In genomic region chr2:74414913-74415761, GRCh38 we compare ENCODE assay signal across 8 cellular contexts. TPM values are rescaled to one million over a fixed set of nuclear protein-coding genes. Genes with fewer than 3 reads are reported as not detected.
DNase-seq lines count a peak whose midpoint lies in the region; ATAC-seq, FAIRE-seq and TF ChIP-seq lines count a peak whose summit lies in the region.

No MANE protein-coding gene starts in this region.

- peak; percentile 61 for ATAC-seq in HG03097 (IDR thresholded peaks at IDR 0.05; ENCODE audit: low FRiP score, unreplicated experiment)
- ATAC-seq in HepG2: no peak

- TF ChIP-seq POLR2A in HepG2 (IDR thresholded peaks at IDR 0.05; ENCODE audit: insufficient read depth in 1 of 2, low read depth in 2 of 2, low read length in 2 of 2) (no peak), thyroid gland (IDR thresholded peaks at IDR 0.05) (no peak)

- no peaks in the 10 kb centered on the region for H3K79me2 ChIP-seq in HepG2 (ENCODE audit: insufficient read depth, low read length)

- CTCF ChIA-PET in HepG2 (lab: Yijun Ruan, JAX; ENCODE audit: low intra/inter-chr PET ratio, low total read pairs): no interaction called here

- TF ChIP-seq CTCF in HepG2 (CRISPR knock-in tag; IDR thresholded peaks at IDR 0.05) (no peak), thyroid gland (IDR thresholded peaks at IDR 0.05) (peak in 5 of 6 experiments; percentile 16 to 39 (median 29))

- no peak overlapping the region for H3K9ac ChIP-seq in HepG2 (ENCODE audit: insufficient read depth, low read depth, low read length)

- H3K9me3 ChIP-seq in HepG2 (ENCODE audit: low read length) (no peaks in the 10 kb centered on the region), thyroid gland (no peaks in the 10 kb centered on the region)

- no peak overlapping the region for H2AFZ ChIP-seq in HepG2 (ENCODE audit: low read length)

- H3K4me1 ChIP-seq in HepG2 (ENCODE audit: insufficient read depth, low read length) (peaks cover 29% of the 10 kb centered on the region), thyroid gland (peaks cover 17 to 20% of the 10 kb centered on the region in 2 donors)

- H3K27me3 ChIP-seq in HepG2 (ENCODE audit: control insufficient read depth in 1 of 2, insufficient read depth in 2 of 2, low read length in 2 of 2) (peaks cover 0 to 7% of the 10 kb centered on the region in 2 experiments; a peak in 3 of 5 replicates), thyroid gland (no peaks in the 10 kb centered on the region)

- BruUV-seq in HepG2 (replicated peaks; lab: Mats Ljungman, UMichigan): no TSS peak

- H3K36me3 ChIP-seq in HepG2 (replicated peaks in 1 of 2; ENCODE audit: control insufficient read depth in 1 of 2, insufficient read depth in 2 of 2, low read length in 2 of 2) (no peaks in the 10 kb centered on the region), thyroid gland (no peaks in the 10 kb centered on the region)

- WGBS in HepG2 (ENCODE audit: low lambda C conversion rate): 84% methylated on average over 47 of the region's 62 CpGs
- WGBS in thyroid gland, 2 donors: 7 to 24% methylated on average over 8 to 27 of the region's 62 CpGs

- peak overlapping the region; percentile 36 for H3K27ac ChIP-seq in caudate nucleus (ENCODE audit: low read depth, low read length)
- no peak overlapping the region for H3K27ac ChIP-seq in HepG2 (ENCODE audit: extremely low read length, insufficient read depth, low read length)
- H3K27ac ChIP-seq in thyroid gland: no peak overlapping the region

- TF ChIP-seq EP300 in HepG2 (IDR thresholded peaks at IDR 0.05; ENCODE audit: low read depth in 2 of 2, low read length in 2 of 2) (no peak), HepG2 (CRISPR knock-in tag; IDR thresholded peaks at IDR 0.05; ENCODE audit: borderline replicate concordance) (no peak)

- no peak overlapping the region for H3K4me2 ChIP-seq in HepG2 (ENCODE audit: low read depth, low read length)

- POLR2A ChIA-PET in HepG2 (lab: Yijun Ruan, JAX): no interaction called here

- no peak for FAIRE-seq in HepG2 (lab: Jason Lieb, UNC)

- no peaks in the 10 kb centered on the region for H4K20me1 ChIP-seq in HepG2 (ENCODE audit: insufficient read depth, low read length)

- TF ChIP-seq RAD21 in HepG2 (CRISPR knock-in tag; IDR thresholded peaks at IDR 0.05): no peak

- intact Hi-C loops in HepG2 (cut with micrococcal nuclease; ENCODE audit: unreplicated experiment) (no loop called here), thyroid gland (cut with DNase I) (no loop called here)

- H3K4me3 ChIP-seq in HepG2 (replicated peaks in 1 of 3; ENCODE audit: insufficient read depth in 1 of 3, low read depth in 2 of 3, low read length in 3 of 3) (no peak overlapping the region), thyroid gland (replicated peaks in 1 of 3) (peak overlapping the region; percentile 1 to 39 (median 29))

- DNase-seq in EL (peak; percentile 32), caudate nucleus (lab: John Stamatoyannopoulos, UW) (peak in 38 of 61 donors; percentile 21 to 63 (median 41)), HepG2 (ENCODE audit: low spot score) (no peak), thyroid gland (peak; percentile 49 to 55), D341Med (ENCODE audit: low spot score) (no peak), ecto neural progenitor cell (ENCODE audit: low spot score) (no peak), NCI-H1436 (lab: John Stamatoyannopoulos, UW) (no peak)

- in situ Hi-C loops in HepG2 (cut with HindIII; ENCODE audit: extremely low pct_ligation_motif_present, low pct_unique_long_range_greater_than_20kb): no loop called here

RNA-seq across cellular contexts. Expression of gene C2orf81, which starts 6.3 kb away (rescaled TPM):
- total RNA-seq in HepG2 (2016; rRNA removed; fragmentation: Illumina TruSeq; extraction: Trizol) (0.13 and 0.15 TPM in 2 replicates), thyroid gland (1 to 10 TPM; 2.3 to 3.4 (median 3.1) TPM)
- not detected in 2 replicates for total RNA-seq in HepG2 (2016; cell fraction: cytosol; rRNA removed; fragmentation: Illumina TruSeq; extraction: Trizol; ENCODE audit: low read depth)
- total RNA-seq in HepG2 (2016; cell fraction: insoluble cytoplasmic fraction; rRNA removed; fragmentation: Illumina TruSeq; extraction: Trizol): 0.09 TPM in 1 of 2 replicates, not detected in the other
- not detected in 2 replicates for total RNA-seq in HepG2 (2016; cell fraction: membrane; rRNA removed; fragmentation: Illumina TruSeq; extraction: Trizol)
- 0.16 TPM in 1 of 2 replicates, not detected in the other for total RNA-seq in HepG2 (2016; cell fraction: nucleus; rRNA removed; fragmentation: Illumina TruSeq; extraction: Trizol)
- 0.05 and 0.17 TPM in 2 replicates for polyA plus RNA-seq in HepG2 (2011; rRNA removed)
- 0.12 and 0.13 TPM in 2 replicates for polyA plus RNA-seq in HepG2 (2011; cell fraction: cytosol; rRNA removed)
- polyA plus RNA-seq in HepG2 (2011; cell fraction: nucleus; rRNA removed): 0.21 TPM in 2 replicates
- 0.13 TPM in 1 of 2 replicates, not detected in the other for polyA plus RNA-seq in HepG2 (2012)
- not detected in 2 replicates for polyA plus RNA-seq in HepG2 (2016; cell fraction: cytosol; fragmentation: Illumina TruSeq; extraction: Trizol; ENCODE audit: low read depth)
- polyA plus RNA-seq in HepG2 (2016; cell fraction: insoluble cytoplasmic fraction; fragmentation: Illumina TruSeq; extraction: Trizol; ENCODE audit: low read depth): 0.16 TPM in 1 of 2 replicates, not detected in the other
- polyA plus RNA-seq in HepG2 (2016; cell fraction: membrane; fragmentation: Illumina TruSeq; extraction: Trizol; ENCODE audit: low read depth): 0.24 and 0.29 TPM in 2 replicates
- 0.35 TPM in 1 of 2 replicates, not detected in the other for polyA plus RNA-seq in HepG2 (2016; cell fraction: nucleus; fragmentation: Illumina TruSeq; extraction: Trizol; ENCODE audit: insufficient read depth, low read depth)
- polyA minus RNA-seq in HepG2 (2011; rRNA and poly(A)+ RNA removed; ENCODE audit: low replicate concordance): 0.49 and 0.58 TPM in 2 replicates
- not detected in 2 replicates for polyA minus RNA-seq in HepG2 (2011; cell fraction: cytosol; rRNA and poly(A)+ RNA removed)
- not detected in 2 replicates for polyA minus RNA-seq in HepG2 (2011; cell fraction: nucleus; rRNA and poly(A)+ RNA removed)

RNA-seq across cellular contexts. Expression of gene WDR54, which starts 6.4 kb away (rescaled TPM):
- 1.3 and 2.0 TPM in 2 replicates for total RNA-seq in HepG2 (2016; rRNA removed; fragmentation: Illumina TruSeq; extraction: Trizol)
- 1.5 TPM in 2 replicates for total RNA-seq in HepG2 (2016; cell fraction: cytosol; rRNA removed; fragmentation: Illumina TruSeq; extraction: Trizol; ENCODE audit: low read depth)
- 1.4 and 1.6 TPM in 2 replicates for total RNA-seq in HepG2 (2016; cell fraction: insoluble cytoplasmic fraction; rRNA removed; fragmentation: Illumina TruSeq; extraction: Trizol)
- 1.1 and 1.4 TPM in 2 replicates for total RNA-seq in HepG2 (2016; cell fraction: membrane; rRNA removed; fragmentation: Illumina TruSeq; extraction: Trizol)
- total RNA-seq in HepG2 (2016; cell fraction: nucleus; rRNA removed; fragmentation: Illumina TruSeq; extraction: Trizol): 0.66 and 2.7 TPM in 2 replicates
- 12.4 and 17.3 TPM in 2 replicates for polyA plus RNA-seq in HepG2 (2011; rRNA removed)
- polyA plus RNA-seq in HepG2 (2011; cell fraction: cytosol; rRNA removed): 12.3 and 28.2 TPM in 2 replicates
- 15.9 and 19.2 TPM in 2 replicates for polyA plus RNA-seq in HepG2 (2011; cell fraction: nucleus; rRNA removed)
- 12.9 and 25.5 TPM in 2 replicates for polyA plus RNA-seq in HepG2 (2012)
- 1.2 and 1.3 TPM in 2 replicates for polyA plus RNA-seq in HepG2 (2016; cell fraction: cytosol; fragmentation: Illumina TruSeq; extraction: Trizol; ENCODE audit: low read depth)
- polyA plus RNA-seq in HepG2 (2016; cell fraction: insoluble cytoplasmic fraction; fragmentation: Illumina TruSeq; extraction: Trizol; ENCODE audit: low read depth): 1.2 TPM in 2 replicates
- 0.55 and 1.1 TPM in 2 replicates for polyA plus RNA-seq in HepG2 (2016; cell fraction: membrane; fragmentation: Illumina TruSeq; extraction: Trizol; ENCODE audit: low read depth)
- polyA plus RNA-seq in HepG2 (2016; cell fraction: nucleus; fragmentation: Illumina TruSeq; extraction: Trizol; ENCODE audit: insufficient read depth, low read depth): 1.7 and 1.8 TPM in 2 replicates
- 40.5 and 150 TPM in 2 replicates for polyA minus RNA-seq in HepG2 (2011; rRNA and poly(A)+ RNA removed; ENCODE audit: low replicate concordance)
- 4.6 and 10.5 TPM in 2 replicates for polyA minus RNA-seq in HepG2 (2011; cell fraction: cytosol; rRNA and poly(A)+ RNA removed)
- polyA minus RNA-seq in HepG2 (2011; cell fraction: nucleus; rRNA and poly(A)+ RNA removed): 2.7 and 4.5 TPM in 2 replicates
- 10 to 100 TPM in 3 of 4 donors, 1 to 10 TPM in 1; 6.5 to 19.3 (median 13.6) TPM for total RNA-seq in thyroid gland

RNA-seq across cellular contexts. Expression of gene RTKN, which starts 26.6 kb away (rescaled TPM):
- total RNA-seq in HepG2 (2016; rRNA removed; fragmentation: Illumina TruSeq; extraction: Trizol) (107 and 159 TPM in 2 replicates), thyroid gland (10 to 100 TPM; 24.5 to 41.9 (median 35.6) TPM)
- total RNA-seq in HepG2 (2016; cell fraction: cytosol; rRNA removed; fragmentation: Illumina TruSeq; extraction: Trizol; ENCODE audit: low read depth): 32.3 and 32.8 TPM in 2 replicates
- 92.8 and 167 TPM in 2 replicates for total RNA-seq in HepG2 (2016; cell fraction: insoluble cytoplasmic fraction; rRNA removed; fragmentation: Illumina TruSeq; extraction: Trizol)
- total RNA-seq in HepG2 (2016; cell fraction: membrane; rRNA removed; fragmentation: Illumina TruSeq; extraction: Trizol): 71.3 and 83.2 TPM in 2 replicates
- total RNA-seq in HepG2 (2016; cell fraction: nucleus; rRNA removed; fragmentation: Illumina TruSeq; extraction: Trizol): 134 and 147 TPM in 2 replicates
- 166 and 187 TPM in 2 replicates for polyA plus RNA-seq in HepG2 (2011; rRNA removed)
- polyA plus RNA-seq in HepG2 (2011; cell fraction: cytosol; rRNA removed): 105 and 146 TPM in 2 replicates
- polyA plus RNA-seq in HepG2 (2011; cell fraction: nucleus; rRNA removed): 693 and 745 TPM in 2 replicates
- 111 and 123 TPM in 2 replicates for polyA plus RNA-seq in HepG2 (2012)
- polyA plus RNA-seq in HepG2 (2016; cell fraction: cytosol; fragmentation: Illumina TruSeq; extraction: Trizol; ENCODE audit: low read depth): 19.8 and 20.3 TPM in 2 replicates
- polyA plus RNA-seq in HepG2 (2016; cell fraction: insoluble cytoplasmic fraction; fragmentation: Illumina TruSeq; extraction: Trizol; ENCODE audit: low read depth): 106 and 117 TPM in 2 replicates
- polyA plus RNA-seq in HepG2 (2016; cell fraction: membrane; fragmentation: Illumina TruSeq; extraction: Trizol; ENCODE audit: low read depth): 48.0 and 54.9 TPM in 2 replicates
- polyA plus RNA-seq in HepG2 (2016; cell fraction: nucleus; fragmentation: Illumina TruSeq; extraction: Trizol; ENCODE audit: insufficient read depth, low read depth): 311 and 321 TPM in 2 replicates
- 14.0 and 202 TPM in 2 replicates for polyA minus RNA-seq in HepG2 (2011; rRNA and poly(A)+ RNA removed; ENCODE audit: low replicate concordance)
- 51.2 and 66.4 TPM in 2 replicates for polyA minus RNA-seq in HepG2 (2011; cell fraction: cytosol; rRNA and poly(A)+ RNA removed)
- 211 and 223 TPM in 2 replicates for polyA minus RNA-seq in HepG2 (2011; cell fraction: nucleus; rRNA and poly(A)+ RNA removed)

RNA-seq across cellular contexts. Expression of gene DCTN1, which starts 35.0 kb away (rescaled TPM):
- total RNA-seq in HepG2 (2016; rRNA removed; fragmentation: Illumina TruSeq; extraction: Trizol) (109 and 122 TPM in 2 replicates), thyroid gland (100 to 1,000 TPM in 3 of 4 donors, 10 to 100 TPM in 1; 82.6 to 124 (median 108) TPM)
- 7.7 and 11.2 TPM in 2 replicates for total RNA-seq in HepG2 (2016; cell fraction: cytosol; rRNA removed; fragmentation: Illumina TruSeq; extraction: Trizol; ENCODE audit: low read depth)
- 94.1 and 122 TPM in 2 replicates for total RNA-seq in HepG2 (2016; cell fraction: insoluble cytoplasmic fraction; rRNA removed; fragmentation: Illumina TruSeq; extraction: Trizol)
- 18.0 and 20.5 TPM in 2 replicates for total RNA-seq in HepG2 (2016; cell fraction: membrane; rRNA removed; fragmentation: Illumina TruSeq; extraction: Trizol)
- total RNA-seq in HepG2 (2016; cell fraction: nucleus; rRNA removed; fragmentation: Illumina TruSeq; extraction: Trizol): 55.1 and 60.1 TPM in 2 replicates
- polyA plus RNA-seq in HepG2 (2011; rRNA removed): 73.2 and 82.4 TPM in 2 replicates
- polyA plus RNA-seq in HepG2 (2011; cell fraction: cytosol; rRNA removed): 54.6 and 71.3 TPM in 2 replicates
- polyA plus RNA-seq in HepG2 (2011; cell fraction: nucleus; rRNA removed): 141 and 144 TPM in 2 replicates
- 72.2 and 76.7 TPM in 2 replicates for polyA plus RNA-seq in HepG2 (2012)
- polyA plus RNA-seq in HepG2 (2016; cell fraction: cytosol; fragmentation: Illumina TruSeq; extraction: Trizol; ENCODE audit: low read depth): 8.1 and 9.5 TPM in 2 replicates
- polyA plus RNA-seq in HepG2 (2016; cell fraction: insoluble cytoplasmic fraction; fragmentation: Illumina TruSeq; extraction: Trizol; ENCODE audit: low read depth): 106 and 136 TPM in 2 replicates
- polyA plus RNA-seq in HepG2 (2016; cell fraction: membrane; fragmentation: Illumina TruSeq; extraction: Trizol; ENCODE audit: low read depth): 20.1 and 26.0 TPM in 2 replicates
- 119 and 130 TPM in 2 replicates for polyA plus RNA-seq in HepG2 (2016; cell fraction: nucleus; fragmentation: Illumina TruSeq; extraction: Trizol; ENCODE audit: insufficient read depth, low read depth)
- polyA minus RNA-seq in HepG2 (2011; rRNA and poly(A)+ RNA removed; ENCODE audit: low replicate concordance): 266 and 308 TPM in 2 replicates
- polyA minus RNA-seq in HepG2 (2011; cell fraction: cytosol; rRNA and poly(A)+ RNA removed): 81.1 and 87.7 TPM in 2 replicates
- 62.1 and 69.7 TPM in 2 replicates for polyA minus RNA-seq in HepG2 (2011; cell fraction: nucleus; rRNA and poly(A)+ RNA removed)

RNA-seq across cellular contexts. Expression of gene INO80B, which starts 39.8 kb away (rescaled TPM):
- total RNA-seq in HepG2 (2016; rRNA removed; fragmentation: Illumina TruSeq; extraction: Trizol) (10.0 and 14.5 TPM in 2 replicates), thyroid gland (10 to 100 TPM; 19.9 to 74.4 (median 46.1) TPM)
- total RNA-seq in HepG2 (2016; cell fraction: cytosol; rRNA removed; fragmentation: Illumina TruSeq; extraction: Trizol; ENCODE audit: low read depth): 5.0 and 7.0 TPM in 2 replicates
- total RNA-seq in HepG2 (2016; cell fraction: insoluble cytoplasmic fraction; rRNA removed; fragmentation: Illumina TruSeq; extraction: Trizol): 8.7 and 16.5 TPM in 2 replicates
- total RNA-seq in HepG2 (2016; cell fraction: membrane; rRNA removed; fragmentation: Illumina TruSeq; extraction: Trizol): 9.3 and 10.1 TPM in 2 replicates
- total RNA-seq in HepG2 (2016; cell fraction: nucleus; rRNA removed; fragmentation: Illumina TruSeq; extraction: Trizol): 12.6 and 17.1 TPM in 2 replicates
- polyA plus RNA-seq in HepG2 (2011; rRNA removed): 6.2 and 7.9 TPM in 2 replicates
- 4.5 and 4.9 TPM in 2 replicates for polyA plus RNA-seq in HepG2 (2011; cell fraction: cytosol; rRNA removed)
- 63.6 and 70.4 TPM in 2 replicates for polyA plus RNA-seq in HepG2 (2011; cell fraction: nucleus; rRNA removed)
- polyA plus RNA-seq in HepG2 (2012): 13.1 and 14.4 TPM in 2 replicates
- 4.5 and 5.4 TPM in 2 replicates for polyA plus RNA-seq in HepG2 (2016; cell fraction: cytosol; fragmentation: Illumina TruSeq; extraction: Trizol; ENCODE audit: low read depth)
- polyA plus RNA-seq in HepG2 (2016; cell fraction: insoluble cytoplasmic fraction; fragmentation: Illumina TruSeq; extraction: Trizol; ENCODE audit: low read depth): 15.4 and 15.7 TPM in 2 replicates
- 10.1 and 13.1 TPM in 2 replicates for polyA plus RNA-seq in HepG2 (2016; cell fraction: membrane; fragmentation: Illumina TruSeq; extraction: Trizol; ENCODE audit: low read depth)
- polyA plus RNA-seq in HepG2 (2016; cell fraction: nucleus; fragmentation: Illumina TruSeq; extraction: Trizol; ENCODE audit: insufficient read depth, low read depth): 30.3 and 40.1 TPM in 2 replicates
- polyA minus RNA-seq in HepG2 (2011; rRNA and poly(A)+ RNA removed; ENCODE audit: low replicate concordance): 2.5 and 7.3 TPM in 2 replicates
- 1.3 TPM in 1 of 2 replicates, not detected in the other for polyA minus RNA-seq in HepG2 (2011; cell fraction: cytosol; rRNA and poly(A)+ RNA removed)
- 14.5 and 22.5 TPM in 2 replicates for polyA minus RNA-seq in HepG2 (2011; cell fraction: nucleus; rRNA and poly(A)+ RNA removed)

Comparison
In these comparisons a context has a peak if more than half of its experiments do, and no peak if none do; other contexts are left out.
1. DNase-seq: peak in EL (single experiment), caudate nucleus (38 of 61) and thyroid gland (2 of 2); none in HepG2 (single experiment), D341Med (single experiment), ecto neural progenitor cell (single experiment) and NCI-H1436 (single experiment).
2. H3K4me3 ChIP-seq: peak in thyroid gland (3 of 3); none in HepG2 (0 of 3).